ENCODE assay signal across 1 cellular context in the genomic region with DNA sequence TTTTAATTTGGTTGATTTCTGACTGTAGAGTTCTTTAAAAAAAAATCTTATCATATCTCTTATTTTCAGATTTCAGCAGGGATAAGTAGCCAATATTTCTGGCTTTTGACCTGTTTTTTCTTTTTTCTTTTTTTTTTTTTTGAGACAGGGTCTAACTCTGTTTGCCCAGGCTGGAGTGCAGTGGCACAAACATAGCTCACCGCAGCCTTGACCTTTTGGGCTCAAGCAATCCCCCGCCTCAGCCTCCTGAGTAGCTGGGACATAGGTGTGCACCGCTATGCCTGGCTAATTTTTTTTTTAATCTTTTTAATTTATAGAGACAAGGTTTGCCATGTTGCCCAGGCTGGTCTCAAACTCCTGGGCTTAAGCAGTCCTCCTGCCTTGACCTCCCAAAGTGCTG.
TF ChIP-seq lines count a peak whose summit lies in the region.

No MANE protein-coding gene starts in this region.

TF ChIP-seq in HepG2, 621 proteins besides CTCF, POLR2A, EP300 and RAD21 (continued from another document):
- TF ChIP-seq, protein P1, sequence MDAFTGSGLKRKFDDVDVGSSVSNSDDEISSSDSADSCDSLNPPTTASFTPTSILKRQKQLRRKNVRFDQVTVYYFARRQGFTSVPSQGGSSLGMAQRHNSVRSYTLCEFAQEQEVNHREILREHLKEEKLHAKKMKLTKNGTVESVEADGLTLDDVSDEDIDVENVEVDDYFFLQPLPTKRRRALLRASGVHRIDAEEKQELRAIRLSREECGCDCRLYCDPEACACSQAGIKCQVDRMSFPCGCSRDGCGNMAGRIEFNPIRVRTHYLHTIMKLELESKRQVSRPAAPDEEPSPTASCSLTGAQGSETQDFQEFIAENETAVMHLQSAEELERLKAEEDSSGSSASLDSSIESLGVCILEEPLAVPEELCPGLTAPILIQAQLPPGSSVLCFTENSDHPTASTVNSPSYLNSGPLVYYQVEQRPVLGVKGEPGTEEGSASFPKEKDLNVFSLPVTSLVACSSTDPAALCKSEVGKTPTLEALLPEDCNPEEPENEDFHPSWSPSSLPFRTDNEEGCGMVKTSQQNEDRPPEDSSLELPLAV (CRISPR knock-in tag; conservative IDR thresholded peaks at IDR 0.05; ENCODE audit: low read depth): no peak
- TF ChIP-seq ZNF713 (CRISPR knock-in tag; IDR thresholded peaks at IDR 0.05) (no peak), RARA (CRISPR knock-in tag; IDR thresholded peaks at IDR 0.05) (peak; percentile 63), NFE2L2 (IDR thresholded peaks at IDR 0.05; ENCODE audit: low read length) (no peak), ZNF263 (CRISPR knock-in tag; IDR thresholded peaks at IDR 0.05) (no peak), RXRB (CRISPR knock-in tag; IDR thresholded peaks at IDR 0.05; ENCODE audit: borderline replicate concordance) (0 out of 2 replicates have a peak, but pooled peaks have one; percentile 35), SOX13 (IDR thresholded peaks at IDR 0.05) (no peak), SOX13 (CRISPR knock-in tag; conservative IDR thresholded peaks at IDR 0.05 in 1 of 2, IDR thresholded peaks at IDR 0.05 in 1 of 2) (peak in 1 of 2 experiments; percentile 25; a peak in 1 of 4 replicates), PCBP2 (optimal IDR thresholded peaks at IDR 0.05; ENCODE audit: low read depth, low read length, poor library complexity, severe bottlenecking) (no peak), PCBP1 (IDR thresholded peaks at IDR 0.05; ENCODE audit: borderline replicate concordance, low read depth, low read length) (no peak), KDM3A (CRISPR knock-in tag; IDR thresholded peaks at IDR 0.05; ENCODE audit: low read depth) (no peak), ZFP90 (CRISPR knock-in tag; IDR thresholded peaks at IDR 0.05; ENCODE audit: borderline replicate concordance) (peak; percentile 51; the same call in 1 of the 2 replicates), NFKB2 (CRISPR knock-in tag; IDR thresholded peaks at IDR 0.05; ENCODE audit: borderline replicate concordance) (no peak), PPARG (CRISPR knock-in tag; conservative IDR thresholded peaks at IDR 0.05) (0 out of 2 replicates have a peak, but pooled peaks have one; percentile 19), ZNF816 (CRISPR knock-in tag; IDR thresholded peaks at IDR 0.05; ENCODE audit: borderline replicate concordance) (no peak), HNF4A (CRISPR knock-in tag; IDR thresholded peaks at IDR 0.05) (peak; percentile 61), ZNF460 (CRISPR knock-in tag; IDR thresholded peaks at IDR 0.05; ENCODE audit: borderline replicate concordance) (no peak), ZSCAN21 (CRISPR knock-in tag; IDR thresholded peaks at IDR 0.05; ENCODE audit: borderline replicate concordance) (no peak), PHB2 (IDR thresholded peaks at IDR 0.05; ENCODE audit: partially characterized antibody) (no peak), SALL1 (CRISPR knock-in tag; IDR thresholded peaks at IDR 0.05) (peak; percentile 55), ZNF264 (CRISPR knock-in tag; IDR thresholded peaks at IDR 0.05) (no peak), NR2F6 (IDR thresholded peaks at IDR 0.05) (peak; percentile 71), NR2F6 (CRISPR knock-in tag; IDR thresholded peaks at IDR 0.05) (peak; percentile 80), NR2F1 (CRISPR knock-in tag; IDR thresholded peaks at IDR 0.05) (peak; percentile 20 to 34; a peak in 1 of 4 replicates), GATAD2A (CRISPR knock-in tag; IDR thresholded peaks at IDR 0.05) (peak; percentile 47; the same call in 1 of the 2 replicates), NFYC (CRISPR knock-in tag; IDR thresholded peaks at IDR 0.05) (no peak), ZNF737 (CRISPR knock-in tag; IDR thresholded peaks at IDR 0.05; ENCODE audit: borderline replicate concordance) (no peak), NCOA2 (CRISPR knock-in tag; IDR thresholded peaks at IDR 0.05) (0 out of 2 replicates have a peak, but pooled peaks have one; percentile 22)
- TF ChIP-seq, protein P2, sequence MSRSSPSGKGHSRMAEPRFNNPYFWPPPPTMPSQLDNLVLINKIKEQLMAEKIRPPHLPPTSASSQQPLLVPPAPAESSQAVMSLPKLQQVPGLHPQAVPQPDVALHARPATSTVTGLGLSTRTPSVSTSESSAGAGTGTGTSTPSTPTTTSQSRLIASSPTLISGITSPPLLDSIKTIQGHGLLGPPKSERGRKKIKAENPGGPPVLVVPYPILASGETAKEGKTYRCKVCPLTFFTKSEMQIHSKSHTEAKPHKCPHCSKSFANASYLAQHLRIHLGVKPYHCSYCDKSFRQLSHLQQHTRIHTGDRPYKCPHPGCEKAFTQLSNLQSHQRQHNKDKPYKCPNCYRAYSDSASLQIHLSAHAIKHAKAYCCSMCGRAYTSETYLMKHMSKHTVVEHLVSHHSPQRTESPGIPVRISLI (CRISPR knock-in tag; IDR thresholded peaks at IDR 0.05; ENCODE audit: borderline replicate concordance): peak; percentile 74; the same call in 1 of the 2 replicates
- TF ChIP-seq, protein P3, sequence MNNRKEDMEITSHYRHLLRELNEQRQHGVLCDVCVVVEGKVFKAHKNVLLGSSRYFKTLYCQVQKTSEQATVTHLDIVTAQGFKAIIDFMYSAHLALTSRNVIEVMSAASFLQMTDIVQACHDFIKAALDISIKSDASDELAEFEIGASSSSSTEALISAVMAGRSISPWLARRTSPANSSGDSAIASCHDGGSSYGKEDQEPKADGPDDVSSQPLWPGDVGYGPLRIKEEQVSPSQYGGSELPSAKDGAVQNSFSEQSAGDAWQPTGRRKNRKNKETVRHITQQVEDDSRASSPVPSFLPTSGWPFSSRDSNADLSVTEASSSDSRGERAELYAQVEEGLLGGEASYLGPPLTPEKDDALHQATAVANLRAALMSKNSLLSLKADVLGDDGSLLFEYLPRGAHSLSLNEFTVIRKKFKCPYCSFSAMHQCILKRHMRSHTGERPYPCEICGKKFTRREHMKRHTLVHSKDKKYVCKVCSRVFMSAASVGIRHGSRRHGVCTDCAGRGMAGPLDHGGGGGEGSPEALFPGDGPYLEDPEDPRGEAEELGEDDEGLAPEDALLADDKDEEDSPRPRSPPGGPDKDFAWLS (CRISPR knock-in tag; IDR thresholded peaks at IDR 0.05; ENCODE audit: borderline replicate concordance): no peak
- TF ChIP-seq, protein P4, sequence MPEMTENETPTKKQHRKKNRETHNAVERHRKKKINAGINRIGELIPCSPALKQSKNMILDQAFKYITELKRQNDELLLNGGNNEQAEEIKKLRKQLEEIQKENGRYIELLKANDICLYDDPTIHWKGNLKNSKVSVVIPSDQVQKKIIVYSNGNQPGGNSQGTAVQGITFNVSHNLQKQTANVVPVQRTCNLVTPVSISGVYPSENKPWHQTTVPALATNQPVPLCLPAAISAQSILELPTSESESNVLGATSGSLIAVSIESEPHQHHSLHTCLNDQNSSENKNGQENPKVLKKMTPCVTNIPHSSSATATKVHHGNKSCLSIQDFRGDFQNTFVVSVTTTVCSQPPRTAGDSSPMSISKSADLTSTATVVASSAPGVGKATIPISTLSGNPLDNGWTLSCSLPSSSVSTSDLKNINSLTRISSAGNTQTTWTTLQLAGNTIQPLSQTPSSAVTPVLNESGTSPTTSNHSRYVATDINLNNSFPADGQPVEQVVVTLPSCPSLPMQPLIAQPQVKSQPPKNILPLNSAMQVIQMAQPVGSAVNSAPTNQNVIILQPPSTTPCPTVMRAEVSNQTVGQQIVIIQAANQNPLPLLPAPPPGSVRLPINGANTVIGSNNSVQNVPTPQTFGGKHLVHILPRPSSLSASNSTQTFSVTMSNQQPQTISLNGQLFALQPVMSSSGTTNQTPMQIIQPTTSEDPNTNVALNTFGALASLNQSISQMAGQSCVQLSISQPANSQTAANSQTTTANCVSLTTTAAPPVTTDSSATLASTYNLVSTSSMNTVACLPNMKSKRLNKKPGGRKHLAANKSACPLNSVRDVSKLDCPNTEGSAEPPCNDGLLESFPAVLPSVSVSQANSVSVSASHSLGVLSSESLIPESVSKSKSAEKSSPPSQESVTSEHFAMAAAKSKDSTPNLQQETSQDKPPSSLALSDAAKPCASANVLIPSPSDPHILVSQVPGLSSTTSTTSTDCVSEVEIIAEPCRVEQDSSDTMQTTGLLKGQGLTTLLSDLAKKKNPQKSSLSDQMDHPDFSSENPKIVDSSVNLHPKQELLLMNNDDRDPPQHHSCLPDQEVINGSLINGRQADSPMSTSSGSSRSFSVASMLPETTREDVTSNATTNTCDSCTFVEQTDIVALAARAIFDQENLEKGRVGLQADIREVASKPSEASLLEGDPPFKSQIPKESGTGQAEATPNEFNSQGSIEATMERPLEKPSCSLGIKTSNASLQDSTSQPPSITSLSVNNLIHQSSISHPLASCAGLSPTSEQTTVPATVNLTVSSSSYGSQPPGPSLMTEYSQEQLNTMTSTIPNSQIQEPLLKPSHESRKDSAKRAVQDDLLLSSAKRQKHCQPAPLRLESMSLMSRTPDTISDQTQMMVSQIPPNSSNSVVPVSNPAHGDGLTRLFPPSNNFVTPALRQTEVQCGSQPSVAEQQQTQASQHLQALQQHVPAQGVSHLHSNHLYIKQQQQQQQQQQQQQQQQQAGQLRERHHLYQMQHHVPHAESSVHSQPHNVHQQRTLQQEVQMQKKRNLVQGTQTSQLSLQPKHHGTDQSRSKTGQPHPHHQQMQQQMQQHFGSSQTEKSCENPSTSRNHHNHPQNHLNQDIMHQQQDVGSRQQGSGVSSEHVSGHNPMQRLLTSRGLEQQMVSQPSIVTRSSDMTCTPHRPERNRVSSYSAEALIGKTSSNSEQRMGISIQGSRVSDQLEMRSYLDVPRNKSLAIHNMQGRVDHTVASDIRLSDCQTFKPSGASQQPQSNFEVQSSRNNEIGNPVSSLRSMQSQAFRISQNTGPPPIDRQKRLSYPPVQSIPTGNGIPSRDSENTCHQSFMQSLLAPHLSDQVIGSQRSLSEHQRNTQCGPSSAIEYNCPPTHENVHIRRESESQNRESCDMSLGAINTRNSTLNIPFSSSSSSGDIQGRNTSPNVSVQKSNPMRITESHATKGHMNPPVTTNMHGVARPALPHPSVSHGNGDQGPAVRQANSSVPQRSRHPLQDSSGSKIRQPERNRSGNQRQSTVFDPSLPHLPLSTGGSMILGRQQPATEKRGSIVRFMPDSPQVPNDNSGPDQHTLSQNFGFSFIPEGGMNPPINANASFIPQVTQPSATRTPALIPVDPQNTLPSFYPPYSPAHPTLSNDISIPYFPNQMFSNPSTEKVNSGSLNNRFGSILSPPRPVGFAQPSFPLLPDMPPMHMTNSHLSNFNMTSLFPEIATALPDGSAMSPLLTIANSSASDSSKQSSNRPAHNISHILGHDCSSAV (CRISPR knock-in tag; IDR thresholded peaks at IDR 0.05; ENCODE audit: borderline replicate concordance): no peak
- TF ChIP-seq, protein P5, sequence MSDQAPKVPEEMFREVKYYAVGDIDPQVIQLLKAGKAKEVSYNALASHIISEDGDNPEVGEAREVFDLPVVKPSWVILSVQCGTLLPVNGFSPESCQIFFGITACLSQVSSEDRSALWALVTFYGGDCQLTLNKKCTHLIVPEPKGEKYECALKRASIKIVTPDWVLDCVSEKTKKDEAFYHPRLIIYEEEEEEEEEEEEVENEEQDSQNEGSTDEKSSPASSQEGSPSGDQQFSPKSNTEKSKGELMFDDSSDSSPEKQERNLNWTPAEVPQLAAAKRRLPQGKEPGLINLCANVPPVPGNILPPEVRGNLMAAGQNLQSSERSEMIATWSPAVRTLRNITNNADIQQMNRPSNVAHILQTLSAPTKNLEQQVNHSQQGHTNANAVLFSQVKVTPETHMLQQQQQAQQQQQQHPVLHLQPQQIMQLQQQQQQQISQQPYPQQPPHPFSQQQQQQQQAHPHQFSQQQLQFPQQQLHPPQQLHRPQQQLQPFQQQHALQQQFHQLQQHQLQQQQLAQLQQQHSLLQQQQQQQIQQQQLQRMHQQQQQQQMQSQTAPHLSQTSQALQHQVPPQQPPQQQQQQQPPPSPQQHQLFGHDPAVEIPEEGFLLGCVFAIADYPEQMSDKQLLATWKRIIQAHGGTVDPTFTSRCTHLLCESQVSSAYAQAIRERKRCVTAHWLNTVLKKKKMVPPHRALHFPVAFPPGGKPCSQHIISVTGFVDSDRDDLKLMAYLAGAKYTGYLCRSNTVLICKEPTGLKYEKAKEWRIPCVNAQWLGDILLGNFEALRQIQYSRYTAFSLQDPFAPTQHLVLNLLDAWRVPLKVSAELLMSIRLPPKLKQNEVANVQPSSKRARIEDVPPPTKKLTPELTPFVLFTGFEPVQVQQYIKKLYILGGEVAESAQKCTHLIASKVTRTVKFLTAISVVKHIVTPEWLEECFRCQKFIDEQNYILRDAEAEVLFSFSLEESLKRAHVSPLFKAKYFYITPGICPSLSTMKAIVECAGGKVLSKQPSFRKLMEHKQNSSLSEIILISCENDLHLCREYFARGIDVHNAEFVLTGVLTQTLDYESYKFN (CRISPR knock-in tag; conservative IDR thresholded peaks at IDR 0.05): peak; percentile 39; the same call in 1 of the 2 replicates
- TF ChIP-seq, protein P6, sequence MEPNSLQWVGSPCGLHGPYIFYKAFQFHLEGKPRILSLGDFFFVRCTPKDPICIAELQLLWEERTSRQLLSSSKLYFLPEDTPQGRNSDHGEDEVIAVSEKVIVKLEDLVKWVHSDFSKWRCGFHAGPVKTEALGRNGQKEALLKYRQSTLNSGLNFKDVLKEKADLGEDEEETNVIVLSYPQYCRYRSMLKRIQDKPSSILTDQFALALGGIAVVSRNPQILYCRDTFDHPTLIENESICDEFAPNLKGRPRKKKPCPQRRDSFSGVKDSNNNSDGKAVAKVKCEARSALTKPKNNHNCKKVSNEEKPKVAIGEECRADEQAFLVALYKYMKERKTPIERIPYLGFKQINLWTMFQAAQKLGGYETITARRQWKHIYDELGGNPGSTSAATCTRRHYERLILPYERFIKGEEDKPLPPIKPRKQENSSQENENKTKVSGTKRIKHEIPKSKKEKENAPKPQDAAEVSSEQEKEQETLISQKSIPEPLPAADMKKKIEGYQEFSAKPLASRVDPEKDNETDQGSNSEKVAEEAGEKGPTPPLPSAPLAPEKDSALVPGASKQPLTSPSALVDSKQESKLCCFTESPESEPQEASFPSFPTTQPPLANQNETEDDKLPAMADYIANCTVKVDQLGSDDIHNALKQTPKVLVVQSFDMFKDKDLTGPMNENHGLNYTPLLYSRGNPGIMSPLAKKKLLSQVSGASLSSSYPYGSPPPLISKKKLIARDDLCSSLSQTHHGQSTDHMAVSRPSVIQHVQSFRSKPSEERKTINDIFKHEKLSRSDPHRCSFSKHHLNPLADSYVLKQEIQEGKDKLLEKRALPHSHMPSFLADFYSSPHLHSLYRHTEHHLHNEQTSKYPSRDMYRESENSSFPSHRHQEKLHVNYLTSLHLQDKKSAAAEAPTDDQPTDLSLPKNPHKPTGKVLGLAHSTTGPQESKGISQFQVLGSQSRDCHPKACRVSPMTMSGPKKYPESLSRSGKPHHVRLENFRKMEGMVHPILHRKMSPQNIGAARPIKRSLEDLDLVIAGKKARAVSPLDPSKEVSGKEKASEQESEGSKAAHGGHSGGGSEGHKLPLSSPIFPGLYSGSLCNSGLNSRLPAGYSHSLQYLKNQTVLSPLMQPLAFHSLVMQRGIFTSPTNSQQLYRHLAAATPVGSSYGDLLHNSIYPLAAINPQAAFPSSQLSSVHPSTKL (CRISPR knock-in tag; IDR thresholded peaks at IDR 0.05): peak; percentile 50
